8 cellular contexts compared by ENCODE assay signal in the genomic region with DNA sequence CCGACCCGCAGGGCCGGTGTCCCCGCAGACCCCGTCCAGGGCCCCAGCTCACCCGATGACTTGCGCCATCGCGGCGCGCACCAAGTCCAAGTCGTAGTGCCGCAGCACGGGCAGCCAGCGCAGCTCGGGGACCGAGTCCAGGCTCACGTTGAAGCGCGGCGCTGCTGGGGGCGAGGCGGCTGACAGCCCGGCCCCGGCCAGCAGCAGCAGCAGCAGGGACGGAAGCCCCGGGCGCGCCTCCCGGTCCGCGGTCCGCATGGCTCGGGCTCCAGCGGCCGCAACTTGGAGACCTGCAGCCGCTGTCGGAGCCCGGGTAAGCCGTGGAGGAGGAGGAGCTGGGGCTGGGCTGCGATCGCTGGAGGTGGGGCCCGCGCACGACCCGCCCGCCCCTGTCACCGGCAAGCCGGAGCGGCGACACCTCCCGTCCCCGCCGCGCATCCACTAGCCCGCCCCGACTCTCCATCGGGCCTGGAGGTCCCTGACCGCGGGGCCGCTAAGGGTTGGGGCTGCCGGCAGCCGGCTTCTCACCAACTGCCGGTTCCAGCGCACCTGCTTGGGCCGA. TPM values are rescaled to one million over a fixed set of nuclear protein-coding genes. Genes with fewer than 3 reads are reported as not detected.
A peak's percentile ranks its signal among the peaks of the same experiment; 100 is the strongest.
DNase-seq lines count a peak whose midpoint lies in the region; ATAC-seq and TF ChIP-seq lines count a peak whose summit lies in the region.

Gene NAAA (minus strand): TSS at position 322 of the 562 bp plus-strand sequence. CDS start 64 bp downstream, at position 258.

- no peak for TF ChIP-seq CTCF in lower leg skin (IDR thresholded peaks at IDR 0.05)

- WGBS in lower leg skin, 2 donors = 1 to 3% methylated on average over 16 to 41 of the region's 66 CpGs

- intact Hi-C loops in lower leg skin (cut with DNase I; ENCODE audit: low total_unique reads) = no loop called here

- DNase-seq in A172 (ENCODE audit: low spot score) = peak; percentile 29
- DNase-seq in NCI-H226 = peak; percentile 59
- DNase-seq in activated CD4-positive, alpha-beta T cell treated with anti-CD3 and anti-CD28 coated beads, Interleukin-2, amount 50 U/mL, for 4 hours = peak; percentile 71 to 74
- DNase-seq in dermis blood vessel endothelial cell = peak; percentile 81
- DNase-seq in lower leg skin (ENCODE audit: low spot score in 2 of 2) = peak; percentile 41 to 97
- DNase-seq in stimulated activated CD4-positive, alpha-beta T cell treated with anti-CD3 and anti-CD28 coated beads, TNF-alpha, amount 100 ng/mL, for 1 hour (ENCODE audit: low read depth in 3 of 3, low spot score in 1 of 3) = peak; percentile 24 to 61 (median 48)

- TF ChIP-seq POLR2A in GM18505 (IDR thresholded peaks at IDR 0.05; ENCODE audit: borderline replicate concordance, extremely low read depth, insufficient read depth, insufficient read length) = peak; percentile 65
- no peak for TF ChIP-seq POLR2A in lower leg skin (IDR thresholded peaks at IDR 0.05)

- peak within 1 kb of the TSS; percentile 85 for H3K4me3 ChIP-seq in lower leg skin (ENCODE audit: low read depth, poor library complexity, severe bottlenecking)

- ATAC-seq in GM18505 (IDR thresholded peaks at IDR 0.05; ENCODE audit: unreplicated experiment) (peak; percentile 85), HG02973 (IDR thresholded peaks at IDR 0.05; ENCODE audit: unreplicated experiment) (peak; percentile 86)

RNA-seq across cellular contexts. Expression of gene NAAA, which starts in this region (rescaled TPM):
- 27.7 and 39.2 TPM in 2 replicates for total RNA-seq in A172 (2014; rRNA removed; shearing (Covaris generic))
- total RNA-seq in dermis blood vessel endothelial cell (34.5 and 65.9 TPM in 2 replicates), lower leg skin (100 to 1,000 TPM in 2 of 4 donors, 10 to 100 TPM in 2; 63.5 to 153 (median 100) TPM)

Comparison
In these comparisons a context has a peak if more than half of its experiments do, and no peak if none do; other contexts are left out.
1. Peak in every context shown above with its lines: DNase-seq, ATAC-seq and H3K4me3 ChIP-seq.
2. DNase-seq: peak in every context shown above with its lines; median percentile 81 in dermis blood vessel endothelial cell; 72 in activated CD4-positive, alpha-beta T cell treated with anti-CD3 and anti-CD28 coated beads, Interleukin-2, amount 50 U/mL, for 4 hours; 69 in lower leg skin; 59 in NCI-H226; 48 in stimulated activated CD4-positive, alpha-beta T cell treated with anti-CD3 and anti-CD28 coated beads, TNF-alpha, amount 100 ng/mL, for 1 hour; 29 in A172.